ENCODE assay signal across 28 cellular contexts in the genomic region with DNA sequence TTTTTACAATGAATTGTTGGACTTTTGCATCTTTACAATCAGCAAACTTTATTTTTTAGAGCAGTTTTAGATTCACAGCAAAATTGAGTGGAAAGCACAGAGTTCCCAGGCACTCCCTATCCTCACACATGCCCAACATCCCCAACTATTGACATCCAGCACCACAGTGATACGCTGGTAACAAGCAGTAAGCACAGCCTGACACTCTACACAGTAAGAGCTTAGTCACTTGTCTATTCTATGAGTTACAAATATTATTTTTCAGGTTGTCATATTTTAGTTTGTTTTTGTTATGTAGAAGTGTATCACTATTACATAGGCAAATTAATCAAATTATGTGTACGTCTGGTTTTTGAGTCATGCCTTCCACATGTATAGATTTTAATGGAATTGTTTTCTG. TPM values are rescaled to one million over a fixed set of nuclear protein-coding genes. Genes with fewer than 3 reads are reported as not detected.
"Had no signal": no experiment of that assay in that cellular context is flagged by ENCODE, and none has a peak within 500 bp of the region (broad histone marks: within the 10 kb centered on the region; RNA-seq: fewer than 3 reads in every experiment).

No MANE protein-coding gene starts in this region.

- H3K27ac Mint-ChIP-seq: activated CD4-positive, alpha-beta memory T cell treated with anti-CD3 and anti-CD28 coated beads, Interleukin-2, amount 10 ng/mL, durations not matched to agents 7 days and 5 days; activated naive CD8-positive, alpha-beta T cell treated with anti-CD3 and anti-CD28 coated beads, Interleukin-2, amount 10 ng/mL, durations not matched to agents 7 days and 5 days had no signal

- H3K27me3 ChIP-seq: breast epithelium had no signal

- H3K27ac ChIP-seq: breast epithelium, RWPE1, SJCRH30 had no signal

- DNase-seq: activated CD4-positive, alpha-beta memory T cell treated with anti-CD3 and anti-CD28 coated beads, Interleukin-2, amount 10 ng/mL, durations not matched to agents 7 days and 5 days; activated CD4-positive, alpha-beta T cell treated with anti-CD3 and anti-CD28 coated beads for 1 hour; activated CD4-positive, alpha-beta T cell treated with anti-CD3 and anti-CD28 coated beads, Interleukin-2, amount 50 U/mL, for 1 hour; activated CD8-positive, alpha-beta memory T cell treated with anti-CD3 and anti-CD28 coated beads, Interleukin-2, amount 50 U/mL, for 48 hours; activated effector memory CD4-positive, alpha-beta T cell treated with Interleukin-2 at 50 U/mL for 16 hours; activated naive CD4-positive, alpha-beta T cell; activated naive CD8-positive, alpha-beta T cell treated with anti-CD3 and anti-CD28 coated beads, Interleukin-2, amount 10 ng/mL, durations not matched to agents 7 days and 5 days; activated T-cell treated with anti-CD3 and anti-CD28 coated beads, Interleukin-2, amount 50 U/mL, for 1 hour; aorta; caudate nucleus; Karpas-422; MM.1S; NCI-H1105; NCI-H1436; NCI-H1694 treated with DMSO at 0.1 percent for 48 hours; NCI-H2029 treated with DMSO at 0.1 percent for 48 hours; NCI-H345; NCI-H510A; NCI-H526 treated with DMSO at 0.1 percent for 48 hours; NCI-H82; OCI-M1; Right ventricle myocardium superior; SJCRH30; SK-N-SH had no signal

- H3K4me3 Mint-ChIP-seq: activated CD4-positive, alpha-beta memory T cell treated with anti-CD3 and anti-CD28 coated beads, Interleukin-2, amount 10 ng/mL, durations not matched to agents 7 days and 5 days; activated naive CD8-positive, alpha-beta T cell treated with anti-CD3 and anti-CD28 coated beads, Interleukin-2, amount 10 ng/mL, durations not matched to agents 7 days and 5 days had no signal

- H3K27me3 Mint-ChIP-seq: activated CD4-positive, alpha-beta memory T cell treated with anti-CD3 and anti-CD28 coated beads, Interleukin-2, amount 10 ng/mL, durations not matched to agents 7 days and 5 days; activated naive CD8-positive, alpha-beta T cell treated with anti-CD3 and anti-CD28 coated beads, Interleukin-2, amount 10 ng/mL, durations not matched to agents 7 days and 5 days had no signal

- H3K9me3 ChIP-seq: breast epithelium, SK-N-SH had no signal

- H3K36me3 ChIP-seq: breast epithelium, SJCRH30 had no signal

- H3K4me1 ChIP-seq: breast epithelium, SJCRH30 had no signal

- ATAC-seq: K562, Panc1 had no signal

- H3K4me3 ChIP-seq: breast epithelium, K562, SJCRH30 had no signal

RNA-seq across cellular contexts. Expression of gene GIMAP7, which starts 27.0 kb away (rescaled TPM):
- total RNA-seq: SJCRH30 had no signal
- polyA plus RNA-seq: K562, SK-N-SH had no signal

RNA-seq across cellular contexts. Expression of gene GIMAP8, which starts 37.2 kb away (rescaled TPM):
- total RNA-seq: K562, SJCRH30 had no signal
- polyA plus RNA-seq: K562, SK-N-SH had no signal
